In the genomic region with DNA sequence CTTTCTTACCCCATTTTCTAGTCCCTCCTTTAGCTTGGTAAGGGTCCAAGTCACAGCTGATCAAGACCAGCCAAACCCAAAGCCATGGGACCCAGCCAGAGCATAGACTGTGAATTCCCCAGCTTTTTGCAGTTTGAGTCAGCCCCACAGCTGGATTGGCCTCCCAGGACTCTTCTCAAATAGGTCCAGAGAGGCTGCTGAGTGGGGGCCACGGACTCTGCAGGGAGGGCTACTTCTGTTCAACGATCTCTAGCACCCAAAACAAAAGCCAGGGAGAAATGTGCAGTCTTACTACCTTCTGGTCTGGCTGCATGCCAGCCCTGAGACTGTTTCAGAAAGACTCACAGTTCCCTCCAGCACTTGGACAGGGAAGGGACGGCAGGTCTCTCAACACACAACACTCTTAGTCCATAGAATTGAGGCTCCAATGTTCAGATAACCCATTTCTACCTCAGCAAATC, we compare ENCODE assay signal across 8 cellular contexts. TPM values are rescaled to one million over a fixed set of nuclear protein-coding genes. Genes with fewer than 3 reads are reported as not detected.
DNase-seq lines count a peak whose midpoint lies in the region; ATAC-seq, FAIRE-seq and TF ChIP-seq lines count a peak whose summit lies in the region.

No MANE protein-coding gene starts in this region.

- intact Hi-C loops in mucosa of descending colon (cut with DNase I, micrococcal nuclease): loop anchor here in 1 of 2 donors (10.0 kb wide), 1 partner anchor 52 kb away; no protein-coding TSS in a partner anchor

- no peak overlapping the region for H3K27ac ChIP-seq in CD4-positive, CD25-positive, alpha-beta regulatory T cell (ENCODE audit: insufficient read depth, low read length, poor library complexity, severe bottlenecking)

- peaks cover 53% of the 10 kb centered on the region for H3K4me1 ChIP-seq in CD4-positive, CD25-positive, alpha-beta regulatory T cell (ENCODE audit: control insufficient read depth, insufficient read depth, low read length, poor library complexity, severe bottlenecking)
- H3K4me1 ChIP-seq in mucosa of descending colon (ENCODE audit: low read depth): peaks cover 54% of the 10 kb centered on the region

- peak overlapping the region; percentile 76 for H3K4me3 ChIP-seq in CD4-positive, CD25-positive, alpha-beta regulatory T cell (ENCODE audit: low read depth, low read length)
- peak overlapping the region; percentile 19 for H3K4me3 ChIP-seq in mucosa of descending colon

- H3K4me1 Mint-ChIP-seq in CD4-positive, CD25-positive, alpha-beta regulatory T cell: peaks cover 4 to 60% (median 26%) of the 10 kb centered on the region in 4 donors

- H3K9me3 ChIP-seq in CD4-positive, CD25-positive, alpha-beta regulatory T cell (ENCODE audit: control insufficient read depth in 2 of 2, low read length in 2 of 2): no peaks in the 10 kb centered on the region
- H3K9me3 ChIP-seq in mucosa of descending colon: no peaks in the 10 kb centered on the region

- H3K36me3 Mint-ChIP-seq in CD4-positive, CD25-positive, alpha-beta regulatory T cell: no peaks in the 10 kb centered on the region
- H3K36me3 Mint-ChIP-seq in activated naive CD4-positive, alpha-beta T cell treated with anti-CD3 and anti-CD28 coated beads, Interleukin-2, amount 50 U/mL, for 72 hours: peaks cover 45 to 64% of the 10 kb centered on the region in 2 donors

- H3K27me3 Mint-ChIP-seq in CD4-positive, CD25-positive, alpha-beta regulatory T cell: peaks cover 8% of the 10 kb centered on the region

- ATAC-seq in CD4-positive, CD25-positive, alpha-beta regulatory T cell (ENCODE audit: low read depth in 2 of 2): no peak
- ATAC-seq in HG02610 (IDR thresholded peaks at IDR 0.05; ENCODE audit: unreplicated experiment) (peak; percentile 53), mucosa of descending colon (no peak), GM18505 (IDR thresholded peaks at IDR 0.05; ENCODE audit: unreplicated experiment) (no peak)
- ATAC-seq in activated naive CD4-positive, alpha-beta T cell treated with anti-CD3 and anti-CD28 coated beads, Interleukin-2, amount 50 U/mL, for 72 hours: peak; percentile 10 to 37

- peak overlapping the region; percentile 14 to 82 (median 73) for H3K27ac Mint-ChIP-seq in CD4-positive, CD25-positive, alpha-beta regulatory T cell
- H3K27ac Mint-ChIP-seq in activated naive CD4-positive, alpha-beta T cell treated with anti-CD3 and anti-CD28 coated beads, Interleukin-2, amount 50 U/mL, for 72 hours: peak overlapping the region; percentile 90 to 97

- FAIRE-seq in D721Med (lab: Jason Lieb, UNC): no peak

- no peak for TF ChIP-seq POLR2A in GM18505 (IDR thresholded peaks at IDR 0.05; ENCODE audit: borderline replicate concordance, extremely low read depth, insufficient read depth, insufficient read length)

- TF ChIP-seq CTCF in mucosa of descending colon (IDR thresholded peaks at IDR 0.05): no peak
- no peak for TF ChIP-seq CTCF in D721Med (IDR thresholded peaks at IDR 0.05; ENCODE audit: insufficient read depth, missing control alignments)

- no peaks in the 10 kb centered on the region for H3K27me3 ChIP-seq in CD4-positive, CD25-positive, alpha-beta regulatory T cell (ENCODE audit: control insufficient read depth, insufficient read depth, low read length)

- no peaks in the 10 kb centered on the region for H3K9me3 Mint-ChIP-seq in CD4-positive, CD25-positive, alpha-beta regulatory T cell
- H3K9me3 Mint-ChIP-seq in activated naive CD4-positive, alpha-beta T cell treated with anti-CD3 and anti-CD28 coated beads, Interleukin-2, amount 50 U/mL, for 72 hours: no peaks in the 10 kb centered on the region

- no peak for DNase-seq in CD4-positive, CD25-positive, alpha-beta regulatory T cell
- DNase-seq in activated naive CD4-positive, alpha-beta T cell treated with anti-CD3 and anti-CD28 coated beads, Interleukin-2, amount 50 U/mL, for 72 hours (ENCODE audit: low spot score in 2 of 2): no peak
- DNase-seq in mucosa of descending colon: peak in 2 of 3 donors; percentile 65 to 79
- no peak for DNase-seq in mesenteric fat pad (ENCODE audit: low spot score)
- DNase-seq in D721Med (ENCODE audit: insufficient read length, low spot score): no peak
- DNase-seq in NCI-H748 treated with DMSO at 0.1 percent for 48 hours (lab: John Stamatoyannopoulos, UW): no peak

- peak overlapping the region; percentile 48 to 97 (median 90) for H3K4me3 Mint-ChIP-seq in CD4-positive, CD25-positive, alpha-beta regulatory T cell

- H3K36me3 ChIP-seq in CD4-positive, CD25-positive, alpha-beta regulatory T cell (ENCODE audit: control insufficient read depth, insufficient read depth, low read length): no peaks in the 10 kb centered on the region
- H3K36me3 ChIP-seq in mucosa of descending colon (ENCODE audit: low read depth): no peaks in the 10 kb centered on the region

RNA-seq across cellular contexts. Expression of gene VDR, which starts 1.6 kb away (rescaled TPM):
- total RNA-seq in CD4-positive, CD25-positive, alpha-beta regulatory T cell: 2.9 TPM
- 1 to 10 TPM; 1.6 to 4.5 (median 2.5) TPM for polyA plus RNA-seq in CD4-positive, CD25-positive, alpha-beta regulatory T cell
- 100 to 1,000 TPM in 1 of 2 donors, 10 to 100 TPM in 1; 92.4 to 133 TPM for total RNA-seq in activated naive CD4-positive, alpha-beta T cell treated with anti-CD3 and anti-CD28 coated beads, Interleukin-2, amount 50 U/mL, for 72 hours
- 100 to 1,000 TPM in 2 of 3 donors, 10 to 100 TPM in 1; 69.5 to 175 (median 162) TPM for total RNA-seq in mucosa of descending colon
- 9.8 TPM for total RNA-seq in mesenteric fat pad

Comparison
In these comparisons a context has a peak if more than half of its experiments do, and no peak if none do; other contexts are left out.
1. ATAC-seq: peak in HG02610 (single experiment) and activated naive CD4-positive, alpha-beta T cell treated with anti-CD3 and anti-CD28 coated beads, Interleukin-2, amount 50 U/mL, for 72 hours (2 of 2); none in CD4-positive, CD25-positive, alpha-beta regulatory T cell (0 of 2), mucosa of descending colon (single experiment) and GM18505 (single experiment).
2. DNase-seq: peak in mucosa of descending colon (2 of 3); none in CD4-positive, CD25-positive, alpha-beta regulatory T cell (0 of 3), activated naive CD4-positive, alpha-beta T cell treated with anti-CD3 and anti-CD28 coated beads, Interleukin-2, amount 50 U/mL, for 72 hours (0 of 2), mesenteric fat pad (single experiment), D721Med (single experiment) and NCI-H748 treated with DMSO at 0.1 percent for 48 hours (single experiment).